Comparison of ENCODE assay signal across 24 cellular contexts in the genomic region with DNA sequence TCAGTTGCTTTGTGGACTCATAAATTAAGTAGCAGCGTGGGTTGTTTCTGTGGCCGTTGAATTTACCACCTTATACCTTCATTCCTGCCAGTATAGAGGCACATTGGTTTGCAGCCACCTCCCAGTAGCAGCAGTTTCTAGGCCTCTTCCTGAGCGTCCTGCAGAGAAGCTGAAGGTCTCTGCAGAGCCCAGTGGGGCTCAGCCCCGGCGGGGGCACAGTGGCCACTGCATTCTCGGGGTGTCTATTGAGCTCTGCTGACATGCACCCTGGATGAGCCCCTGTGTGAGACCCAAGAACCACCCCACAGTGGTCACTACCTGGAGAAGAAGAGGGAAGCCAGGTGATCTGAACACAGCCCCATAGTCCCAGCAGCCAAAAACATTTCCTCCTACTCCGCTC.
"Had no signal": no experiment of that assay in that cellular context is flagged by ENCODE, and none has a peak within 500 bp of the region (broad histone marks: within the 10 kb centered on the region; RNA-seq: fewer than 3 reads in every experiment).

No MANE protein-coding gene starts in this region.

- H3K4me3 ChIP-seq: gastrocnemius medialis, prostate gland, right atrium auricular region, sigmoid colon, testis, tibial artery, upper lobe of left lung had no signal

- H3K27me3 ChIP-seq: gastrocnemius medialis, right atrium auricular region, sigmoid colon, testis, tibial artery, upper lobe of left lung had no signal

- H3K27ac Mint-ChIP-seq: dendritic cell treated with granulocyte-macrophage colony-stimulating factor and Interleukin-4, amounts not matched to agents 40 ng/mL and 50 ng/mL, for 4 days; endodermal cell; nephron progenitor cell; stimulated activated memory B cell treated with anti-CD40 and anti-IgM and Interleukin-4, amounts not matched to agents 10 μg/mL and 1 μg/mL and 100 μg/mL, for 72 hours had no signal

- H3K9me3 Mint-ChIP-seq: dendritic cell treated with granulocyte-macrophage colony-stimulating factor and Interleukin-4, amounts not matched to agents 40 ng/mL and 50 ng/mL, for 4 days; endodermal cell; naive thymus-derived CD8-positive, alpha-beta T cell; nephron progenitor cell; stimulated activated memory B cell treated with anti-CD40 and anti-IgM and Interleukin-4, amounts not matched to agents 10 μg/mL and 1 μg/mL and 100 μg/mL, for 72 hours had no signal

- H3K4me3 Mint-ChIP-seq: dendritic cell treated with granulocyte-macrophage colony-stimulating factor and Interleukin-4, amounts not matched to agents 40 ng/mL and 50 ng/mL, for 4 days; endodermal cell; naive thymus-derived CD8-positive, alpha-beta T cell; nephron progenitor cell; stimulated activated memory B cell treated with anti-CD40 and anti-IgM and Interleukin-4, amounts not matched to agents 10 μg/mL and 1 μg/mL and 100 μg/mL, for 72 hours had no signal

- ATAC-seq: esophagus mucosa; gastrocnemius medialis; left lobe of liver; naive thymus-derived CD8-positive, alpha-beta T cell; stimulated activated memory B cell treated with anti-CD40 and anti-IgM and Interleukin-4, amounts not matched to agents 10 μg/mL and 1 μg/mL and 100 μg/mL, for 72 hours; stimulated activated naive CD8-positive, alpha-beta T cell treated with anti-CD3 and anti-CD28 coated beads, Interleukin-15, Interleukin-2, amounts not matched to agents 100 U/mL and 50 U/mL, for 24 hours had no signal

- H3K27me3 Mint-ChIP-seq: dendritic cell treated with granulocyte-macrophage colony-stimulating factor and Interleukin-4, amounts not matched to agents 40 ng/mL and 50 ng/mL, for 4 days; naive thymus-derived CD8-positive, alpha-beta T cell; stimulated activated memory B cell treated with anti-CD40 and anti-IgM and Interleukin-4, amounts not matched to agents 10 μg/mL and 1 μg/mL and 100 μg/mL, for 72 hours had no signal

- H3K9me3 ChIP-seq: gastrocnemius medialis, prostate gland, right atrium auricular region, sigmoid colon, testis, tibial artery, upper lobe of left lung had no signal

- DNase-seq: effector CD8-positive, alpha-beta T cell; endodermal cell; foreskin fibroblast; gastrocnemius medialis; head of caudate nucleus; mesendoderm; naive thymus-derived CD8-positive, alpha-beta T cell; nephron progenitor cell; nucleus accumbens; sigmoid colon; stimulated activated CD4-positive, alpha-beta T cell treated with anti-CD3 and anti-CD28 coated beads, Interleukin-2, amount 100 ng/mL, for 24 hours; stimulated activated CD4-positive, alpha-beta T cell treated with anti-CD3 and anti-CD28 coated beads, Interleukin-4, amount 100 ng/mL, for 24 hours; stimulated activated naive CD8-positive, alpha-beta T cell treated with anti-CD3 and anti-CD28 coated beads, Interleukin-15, Interleukin-2, amounts not matched to agents 100 U/mL and 50 U/mL, for 24 hours; substantia nigra; testis; tibial artery had no signal

- H3K4me1 Mint-ChIP-seq: nephron progenitor cell; stimulated activated memory B cell treated with anti-CD40 and anti-IgM and Interleukin-4, amounts not matched to agents 10 μg/mL and 1 μg/mL and 100 μg/mL, for 72 hours had no signal

- H3K27ac ChIP-seq: epithelial cell of prostate, gastrocnemius medialis, prostate gland, right atrium auricular region, sigmoid colon, testis, tibial artery, upper lobe of left lung had no signal

- H3K4me1 ChIP-seq: prostate gland, right atrium auricular region, sigmoid colon, testis, tibial artery, upper lobe of left lung had no signal
